28 cellular contexts compared by ENCODE assay signal in genomic region chr2:134792147-134792546, GRCh38. TPM values are rescaled to one million over a fixed set of nuclear protein-coding genes. Genes with fewer than 3 reads are reported as not detected.
DNase-seq lines count a peak whose midpoint lies in the region; ATAC-seq and TF ChIP-seq lines count a peak whose summit lies in the region.
"Had no signal": no experiment of that assay in that cellular context is flagged by ENCODE, and none has a peak within 500 bp of the region (broad histone marks: within the 10 kb centered on the region; RNA-seq: fewer than 3 reads in every experiment).

No MANE protein-coding gene starts in this region.

- no peaks in the 10 kb centered on the region for H3K27me3 ChIP-seq in osteoblast (ENCODE audit: insufficient read depth, low read length)
- H3K27me3 ChIP-seq in heart left ventricle = no peaks in the 10 kb centered on the region
- no peaks in the 10 kb centered on the region for H3K27me3 ChIP-seq in CD4-positive, alpha-beta T cell (ENCODE audit: control insufficient read depth, insufficient read depth, low read length)
- H3K27me3 ChIP-seq: BLaER1 treated with 17β-estradiol and CSF1 and Interleukin-3, amounts not matched to agents 10 nM and 100 nM; MG63 had no signal

- H3K27me3 Mint-ChIP-seq in CD4-positive, alpha-beta T cell = peaks cover 7% of the 10 kb centered on the region
- H3K27me3 Mint-ChIP-seq: IgD-negative memory B cell had no signal

- H2AFZ ChIP-seq in osteoblast (ENCODE audit: low read length) = no peak overlapping the region
- H2AFZ ChIP-seq: PC-9 had no signal

- H3K9me3 ChIP-seq in osteoblast (ENCODE audit: low read depth, low read length) = no peaks in the 10 kb centered on the region
- H3K9me3 ChIP-seq in heart left ventricle = no peaks in the 10 kb centered on the region
- H3K9me3 ChIP-seq in CD4-positive, alpha-beta T cell (ENCODE audit: control insufficient read depth, low read length) = no peaks in the 10 kb centered on the region
- H3K9me3 ChIP-seq: MG63 had no signal

- no peak for TF ChIP-seq CTCF in osteoblast (IDR thresholded peaks at IDR 0.05; ENCODE audit: extremely low read depth, low read depth, low read length)
- TF ChIP-seq CTCF in heart left ventricle (IDR thresholded peaks at IDR 0.05) = no peak
- TF ChIP-seq CTCF in CD4-positive, alpha-beta T cell (IDR thresholded peaks at IDR 0.05) = no peak

- POLR2A ChIA-PET in CD4-positive, alpha-beta T cell (lab: Charles Lee) = no interaction called here

- H3K36me3 Mint-ChIP-seq in CD4-positive, alpha-beta T cell (ENCODE audit: low read depth) = no peaks in the 10 kb centered on the region
- H3K36me3 Mint-ChIP-seq: CD8-positive, alpha-beta T cell; IgD-negative memory B cell had no signal

- WGBS in heart left ventricle, 4 donors = 80 to 88% (median 83%) methylated on average over 4 of the region's 4 CpGs

- no peaks in the 10 kb centered on the region for H3K4me1 Mint-ChIP-seq in CD4-positive, alpha-beta T cell (ENCODE audit: low read depth)

- no peaks in the 10 kb centered on the region for H3K79me2 ChIP-seq in osteoblast (ENCODE audit: insufficient read depth, low read length)

- TF ChIP-seq POLR2A in heart left ventricle (IDR thresholded peaks at IDR 0.05) = no peak

- ATAC-seq in GM18867 (IDR thresholded peaks at IDR 0.05; ENCODE audit: unreplicated experiment) (no peak), heart left ventricle (no peak)
- ATAC-seq in CD4-positive, alpha-beta T cell (ENCODE audit: poor library complexity) = no peak
- ATAC-seq: CD8-positive, alpha-beta T cell had no signal

- H3K4me3 ChIP-seq in osteoblast (ENCODE audit: insufficient read depth, low read length) = no peak overlapping the region
- no peak overlapping the region for H3K4me3 ChIP-seq in heart left ventricle
- H3K4me3 ChIP-seq: BLaER1 treated with 17β-estradiol and CSF1 and Interleukin-3, amounts not matched to agents 10 nM and 100 nM; MG63; PC-9; SK-N-MC had no signal

- intact Hi-C loops in heart left ventricle (cut with DNase I) = no loop called here
- intact Hi-C loops in CD4-positive, alpha-beta T cell (cut with DNase I, micrococcal nuclease) = no loop called here

- DNase-seq in NCI-H146 (lab: John Stamatoyannopoulos, UW) (peak; percentile 13), NCI-H146 treated with DMSO at 0.1 percent for 48 hours (lab: John Stamatoyannopoulos, UW; ENCODE audit: unreplicated experiment) (no peak), NCI-H1417 treated with DMSO at 0.1 percent for 48 hours (lab: John Stamatoyannopoulos, UW) (peak; percentile 30), NCI-H774 (lab: John Stamatoyannopoulos, UW) (peak; percentile 17), osteoblast (ENCODE audit: insufficient read length, low spot score, missing footprints) (peak; percentile 34), heart left ventricle (no peak)
- no peak for DNase-seq in CD4-positive, alpha-beta T cell
- DNase-seq: ACHN; Calu3; CD8-positive, alpha-beta T cell; DMS153; GF-D8; Kasumi-1; NCI-H1436; NCI-H2029 treated with DMSO at 0.1 percent for 48 hours; NCI-H2171 treated with DMSO at 0.1 percent for 48 hours; NCI-H510A; PC-9; SHP77 treated with DMSO at 0.1 percent for 48 hours; T-helper 2 cell had no signal

- no peaks in the 10 kb centered on the region for H3K9me3 Mint-ChIP-seq in CD4-positive, alpha-beta T cell
- H3K9me3 Mint-ChIP-seq: CD8-positive, alpha-beta T cell had no signal

- H3K4me2 ChIP-seq in osteoblast (ENCODE audit: insufficient read depth, low read length) = no peak overlapping the region
- H3K4me2 ChIP-seq: BLaER1 treated with 17β-estradiol and CSF1 and Interleukin-3, amounts not matched to agents 10 nM and 100 nM; PC-9 had no signal

- H3K27ac Mint-ChIP-seq in CD4-positive, alpha-beta T cell = no peak overlapping the region
- H3K27ac Mint-ChIP-seq: CD8-positive, alpha-beta T cell had no signal

- CTCF ChIA-PET in CD4-positive, alpha-beta T cell (lab: Charles Lee) = no interaction called here

- H4K20me1 ChIP-seq in osteoblast (ENCODE audit: insufficient read depth, low read length) = no peaks in the 10 kb centered on the region
- H4K20me1 ChIP-seq: BLaER1 treated with 17β-estradiol and CSF1 and Interleukin-3, amounts not matched to agents 10 nM and 100 nM had no signal

- H3K4me1 ChIP-seq in osteoblast (ENCODE audit: insufficient read depth, low read length) (no peaks in the 10 kb centered on the region), heart left ventricle (no peaks in the 10 kb centered on the region)

- no peak overlapping the region for H3K27ac ChIP-seq in osteoblast (ENCODE audit: low read depth, low read length)
- no peak overlapping the region for H3K27ac ChIP-seq in heart left ventricle
- H3K27ac ChIP-seq in CD4-positive, alpha-beta T cell (ENCODE audit: low read depth, low read length) = no peak overlapping the region
- H3K27ac ChIP-seq: 22Rv1; BLaER1 treated with 17β-estradiol and CSF1 and Interleukin-3, amounts not matched to agents 10 nM and 100 nM; PC-9; RWPE1; SK-N-MC had no signal

- H3K4me3 Mint-ChIP-seq in CD4-positive, alpha-beta T cell = no peak overlapping the region
- H3K4me3 Mint-ChIP-seq: CD8-positive, alpha-beta T cell; IgD-negative memory B cell had no signal

- no peaks in the 10 kb centered on the region for H3K36me3 ChIP-seq in osteoblast (ENCODE audit: insufficient read depth, low read length)
- no peaks in the 10 kb centered on the region for H3K36me3 ChIP-seq in heart left ventricle
- H3K36me3 ChIP-seq: BLaER1 treated with 17β-estradiol and CSF1 and Interleukin-3, amounts not matched to agents 10 nM and 100 nM; MG63 had no signal

RNA-seq across cellular contexts. Expression of gene ACMSD, which starts 46.3 kb away (rescaled TPM):
- total RNA-seq in osteoblast (not detected in 2 replicates), heart left ventricle (not detected)
- not detected for polyA plus RNA-seq in heart left ventricle
- total RNA-seq in CD4-positive, alpha-beta T cell = not detected
- total RNA-seq: Calu3; CD8-positive, alpha-beta T cell; H4; PC-9 had no signal
- polyA plus RNA-seq: IgD-negative memory B cell had no signal

Comparison
In these comparisons a context has a peak if more than half of its experiments do, and no peak if none do; other contexts are left out.
1. DNase-seq: peak in NCI-H146 (single experiment), NCI-H1417 treated with DMSO at 0.1 percent for 48 hours (single experiment), NCI-H774 (single experiment) and osteoblast (single experiment); none in NCI-H146 treated with DMSO at 0.1 percent for 48 hours (single experiment), heart left ventricle (0 of 5) and CD4-positive, alpha-beta T cell (0 of 10).